In genomic region chr12:12474471-12474928, GRCh38 we compare ENCODE assay signal across 8 cellular contexts.
DNase-seq lines count a peak whose midpoint lies in the region; ATAC-seq lines count a peak whose summit lies in the region.
"Had no signal": no experiment of that assay in that cellular context is flagged by ENCODE, and none has a peak within 500 bp of the region (broad histone marks: within the 10 kb centered on the region; RNA-seq: fewer than 3 reads in every experiment).

No MANE protein-coding gene starts in this region.

- peak overlapping the region in 16 of 21 experiments; percentile 6 to 94 (median 62) for H3K27ac ChIP-seq in skin epidermis

- no peak overlapping the region for H3K4me3 ChIP-seq in skin epidermis

- peaks cover 61% of the 10 kb centered on the region for H3K4me1 Mint-ChIP-seq in activated T-helper 1 cell treated with anti-CD3 and anti-CD28 coated beads, Interleukin-12 subunit alpha, Interleukin-12 subunit beta, Interleukin-2, Interleukin-4 antibody, amounts not matched to agents 30 ng/mL and 10 ng/mL and 1 ng/mL, durations not matched to agents 14 hours and 24 hours and 36 hours (ENCODE audit: low read depth)

- peaks cover 56% of the 10 kb centered on the region for H3K36me3 Mint-ChIP-seq in activated T-helper 1 cell treated with anti-CD3 and anti-CD28 coated beads, Interleukin-12 subunit alpha, Interleukin-12 subunit beta, Interleukin-2, Interleukin-4 antibody, amounts not matched to agents 30 ng/mL and 10 ng/mL and 1 ng/mL, durations not matched to agents 14 hours and 24 hours and 36 hours (ENCODE audit: low read depth)

- DNase-seq in activated T-helper 1 cell treated with anti-CD3 and anti-CD28 coated beads, Interleukin-12 subunit alpha, Interleukin-12 subunit beta, Interleukin-2, Interleukin-4 antibody, amounts not matched to agents 30 ng/mL and 10 ng/mL and 1 ng/mL, durations not matched to agents 14 hours and 24 hours and 36 hours (ENCODE audit: low spot score) = no peak
- DNase-seq in GOT3 (lab: John Stamatoyannopoulos, UW) (no peak), SIG-M5 treated with dmso at 0.1 percent for 504 hours (lab: John Stamatoyannopoulos, UW; ENCODE audit: unreplicated experiment) (no peak), GM19240 (ENCODE audit: insufficient read length, low spot score) (no peak)
- DNase-seq: NCI-H1694 had no signal

- no peaks in the 10 kb centered on the region for H3K27me3 Mint-ChIP-seq in activated T-helper 1 cell treated with anti-CD3 and anti-CD28 coated beads, Interleukin-12 subunit alpha, Interleukin-12 subunit beta, Interleukin-2, Interleukin-4 antibody, amounts not matched to agents 30 ng/mL and 10 ng/mL and 1 ng/mL, durations not matched to agents 14 hours and 24 hours and 36 hours (ENCODE audit: insufficient read depth)

- peak overlapping the region; percentile 99 for H3K27ac Mint-ChIP-seq in activated T-helper 1 cell treated with anti-CD3 and anti-CD28 coated beads, Interleukin-12 subunit alpha, Interleukin-12 subunit beta, Interleukin-2, Interleukin-4 antibody, amounts not matched to agents 30 ng/mL and 10 ng/mL and 1 ng/mL, durations not matched to agents 14 hours and 24 hours and 36 hours

- H3K9me3 Mint-ChIP-seq in activated T-helper 1 cell treated with anti-CD3 and anti-CD28 coated beads, Interleukin-12 subunit alpha, Interleukin-12 subunit beta, Interleukin-2, Interleukin-4 antibody, amounts not matched to agents 30 ng/mL and 10 ng/mL and 1 ng/mL, durations not matched to agents 14 hours and 24 hours and 36 hours = no peaks in the 10 kb centered on the region

- peak; percentile 31 for ATAC-seq in GM19455 (IDR thresholded peaks at IDR 0.05; ENCODE audit: unreplicated experiment)
- ATAC-seq in HG02981 (IDR thresholded peaks at IDR 0.05; ENCODE audit: unreplicated experiment) = peak; percentile 32

- peak overlapping the region; percentile 60 for H3K4me3 Mint-ChIP-seq in activated T-helper 1 cell treated with anti-CD3 and anti-CD28 coated beads, Interleukin-12 subunit alpha, Interleukin-12 subunit beta, Interleukin-2, Interleukin-4 antibody, amounts not matched to agents 30 ng/mL and 10 ng/mL and 1 ng/mL, durations not matched to agents 14 hours and 24 hours and 36 hours

- intact Hi-C loops in activated T-helper 1 cell treated with anti-CD3 and anti-CD28 coated beads, Interleukin-12 subunit alpha, Interleukin-12 subunit beta, Interleukin-2, Interleukin-4 antibody, amounts not matched to agents 30 ng/mL and 10 ng/mL and 1 ng/mL, durations not matched to agents 14 hours and 24 hours and 36 hours (cut with micrococcal nuclease) = loop anchor here (1.0 to 2.0 kb wide), 4 partner anchors 8 to 240 kb away; no protein-coding TSS in a partner anchor
